Comparison of ENCODE assay signal across 12 cellular contexts in genomic region chr4:168509786-168510185, GRCh38. TPM values are rescaled to one million over a fixed set of nuclear protein-coding genes. Genes with fewer than 3 reads are reported as not detected.
DNase-seq lines count a peak whose midpoint lies in the region; ATAC-seq, FAIRE-seq and TF ChIP-seq lines count a peak whose summit lies in the region.
"Had no signal": no experiment of that assay in that cellular context is flagged by ENCODE, and none has a peak within 500 bp of the region (broad histone marks: within the 10 kb centered on the region; RNA-seq: fewer than 3 reads in every experiment).

No MANE protein-coding gene starts in this region.

- CTCF ChIA-PET in activated naive CD4-positive, alpha-beta T cell treated with anti-CD3 and anti-CD28 coated beads for 36 hours (lab: Charles Lee), result interaction anchor here (1.4 kb wide), 1 partner anchor 81 kb away, joined by 3 read pairs; no protein-coding TSS in a partner anchor

- no peaks in the 10 kb centered on the region for H3K27me3 ChIP-seq in left lung
- H3K27me3 ChIP-seq: gastrocnemius medialis had no signal

- H3K36me3 ChIP-seq in left lung, result no peaks in the 10 kb centered on the region
- H3K36me3 ChIP-seq: gastrocnemius medialis had no signal

- intact Hi-C loops in activated naive CD4-positive, alpha-beta T cell treated with anti-CD3 and anti-CD28 coated beads for 36 hours (cut with micrococcal nuclease), result loop anchor here (1.0 to 10.0 kb wide), 11 partner anchors 22 to 1248 kb away; partner anchors contain the start of genes CBR4, DDX60 and HPF1
- intact Hi-C loops in left lung (cut with DNase I), result loop anchor here in 1 of 2 donors (10.0 kb wide), 1 partner anchor 395 kb away; no protein-coding TSS in a partner anchor

- TF ChIP-seq CTCF in left lung (IDR thresholded peaks at IDR 0.05), result no peak

- DNase-seq in AG08395 (ENCODE audit: low spot score) (peak; percentile 45), HTR-8/SVneo (ENCODE audit: insufficient read length, low spot score) (no peak), left lung (no peak), COLO829 (ENCODE audit: low spot score) (no peak), foreskin melanocyte (no peak)
- DNase-seq in activated naive CD4-positive, alpha-beta T cell treated with anti-CD3 and anti-CD28 coated beads for 36 hours, result peak; percentile 74
- DNase-seq: activated gamma-delta T cell, gastrocnemius medialis, NCI-H1436 treated with DMSO at 0.1 percent for 48 hours, SHP77 treated with DMSO at 0.1 percent for 48 hours had no signal

- no peaks in the 10 kb centered on the region for H3K9me3 Mint-ChIP-seq in activated naive CD4-positive, alpha-beta T cell treated with anti-CD3 and anti-CD28 coated beads for 36 hours

- peaks cover 0 to 43% of the 10 kb centered on the region in 2 donors for H3K4me1 ChIP-seq in left lung

- no peak overlapping the region for H3K4me3 ChIP-seq in left lung
- H3K4me3 ChIP-seq: gastrocnemius medialis had no signal

- no peaks in the 10 kb centered on the region for H3K27me3 Mint-ChIP-seq in activated naive CD4-positive, alpha-beta T cell treated with anti-CD3 and anti-CD28 coated beads for 36 hours (ENCODE audit: low read depth)

- no peaks in the 10 kb centered on the region for H3K36me3 Mint-ChIP-seq in activated naive CD4-positive, alpha-beta T cell treated with anti-CD3 and anti-CD28 coated beads for 36 hours (ENCODE audit: low read depth)

- H3K9me3 ChIP-seq in left lung, result no peaks in the 10 kb centered on the region
- H3K9me3 ChIP-seq: gastrocnemius medialis had no signal

- H3K4me3 Mint-ChIP-seq in activated naive CD4-positive, alpha-beta T cell treated with anti-CD3 and anti-CD28 coated beads for 36 hours, result no peak overlapping the region

- H3K4me1 Mint-ChIP-seq in activated naive CD4-positive, alpha-beta T cell treated with anti-CD3 and anti-CD28 coated beads for 36 hours (ENCODE audit: low read depth), result peaks cover 33% of the 10 kb centered on the region

- ATAC-seq in left lung (peak; percentile 50), GM21423 (IDR thresholded peaks at IDR 0.05; ENCODE audit: unreplicated experiment) (no peak), GM21360 (IDR thresholded peaks at IDR 0.05; ENCODE audit: unreplicated experiment) (no peak)

- FAIRE-seq in HTR-8/SVneo (lab: Jason Lieb, UNC), result peak; percentile 66

- peak overlapping the region; percentile 62 for H3K27ac Mint-ChIP-seq in activated naive CD4-positive, alpha-beta T cell treated with anti-CD3 and anti-CD28 coated beads for 36 hours

- peak overlapping the region in 1 of 2 donors; percentile 71 for H3K27ac ChIP-seq in left lung

RNA-seq across cellular contexts. Expression of gene PALLD, which starts 12.9 kb away (rescaled TPM):
- total RNA-seq in activated naive CD4-positive, alpha-beta T cell treated with anti-CD3 and anti-CD28 coated beads for 36 hours, result 1 to 10 TPM; 7.3 to 7.8 TPM
- total RNA-seq in left lung, result 100 to 1,000 TPM in 1 of 2 donors, 10 to 100 TPM in 1; 80.4 to 194 TPM

RNA-seq across cellular contexts. Expression of gene DDX60L, which starts 29.5 kb away (rescaled TPM):
- 1 to 10 TPM; 3.4 to 4.1 TPM for total RNA-seq in activated naive CD4-positive, alpha-beta T cell treated with anti-CD3 and anti-CD28 coated beads for 36 hours
- 10 to 100 TPM; 23.1 to 44.7 TPM for total RNA-seq in left lung

Comparison
In these comparisons a context has a peak if more than half of its experiments do, and no peak if none do; other contexts are left out.
1. DNase-seq: peak in AG08395 (single experiment) and activated naive CD4-positive, alpha-beta T cell treated with anti-CD3 and anti-CD28 coated beads for 36 hours (single experiment); none in HTR-8/SVneo (single experiment), left lung (0 of 2), COLO829 (single experiment) and foreskin melanocyte (single experiment).
2. RNA of gene PALLD, which starts 12.9 kb away (total RNA-seq): 80.4 to 194 TPM in left lung; 7.3 to 7.8 TPM in activated naive CD4-positive, alpha-beta T cell treated with anti-CD3 and anti-CD28 coated beads for 36 hours; every median in the first group is over 4 times any median in the second.
3. RNA of gene DDX60L, which starts 29.5 kb away (total RNA-seq): 23.1 to 44.7 TPM in left lung; 3.4 to 4.1 TPM in activated naive CD4-positive, alpha-beta T cell treated with anti-CD3 and anti-CD28 coated beads for 36 hours; every median in the first group is over 4 times any median in the second.